8 cellular contexts compared by ENCODE assay signal in genomic region chr9:129036923-129037766, GRCh38. TPM values are rescaled to one million over a fixed set of nuclear protein-coding genes. Genes with fewer than 3 reads are reported as not detected.
DNase-seq lines count a peak whose midpoint lies in the region; ATAC-seq and TF ChIP-seq lines count a peak whose summit lies in the region.

No MANE protein-coding gene starts in this region.

- peaks cover 14% of the 10 kb centered on the region for H3K36me3 ChIP-seq in HUES64 (ENCODE audit: insufficient read depth, low read length)
- H3K36me3 ChIP-seq in adipocyte (ENCODE audit: control insufficient read depth, insufficient read depth, low read length, severe bottlenecking): peaks cover 12% of the 10 kb centered on the region
- H3K36me3 ChIP-seq in stomach: peaks cover 17 to 22% (median 22%) of the 10 kb centered on the region in 4 donors

- H3K27me3 ChIP-seq in HUES64 (ENCODE audit: insufficient read depth, low read length) (no peaks in the 10 kb centered on the region), adipocyte (replicated peaks; ENCODE audit: control insufficient read depth, insufficient read depth, low read length) (no peaks in the 10 kb centered on the region), stomach (no peaks in the 10 kb centered on the region), foreskin keratinocyte (no peaks in the 10 kb centered on the region)

- peak overlapping the region; percentile 90 to 98 (median 95) for H3K4me3 Mint-ChIP-seq in immature natural killer cell

- peak overlapping the region; percentile 79 to 95 (median 87) for H3K27ac Mint-ChIP-seq in immature natural killer cell

- H3K36me3 Mint-ChIP-seq in immature natural killer cell: peaks cover 0 to 7% (median 0%) of the 10 kb centered on the region in 3 donors

- no peaks in the 10 kb centered on the region for H3K9me3 Mint-ChIP-seq in immature natural killer cell

- peaks cover 37 to 40% of the 10 kb centered on the region in 2 donors for H3K4me1 Mint-ChIP-seq in immature natural killer cell

- TF ChIP-seq POLR2A in stomach (IDR thresholded peaks at IDR 0.05): no peak

- H3K27ac ChIP-seq in HUES64 (ENCODE audit: low read depth, low read length) (no peak overlapping the region), stomach (peak overlapping the region; percentile 79 to 89 (median 82)), foreskin keratinocyte (no peak overlapping the region)

- no peak for TF ChIP-seq EP300 in stomach (IDR thresholded peaks at IDR 0.05)

- H3K4me1 ChIP-seq in HUES64 (ENCODE audit: insufficient read depth, low read length): no peaks in the 10 kb centered on the region; the same call in 1 of the 2 replicates
- peaks cover 16% of the 10 kb centered on the region for H3K4me1 ChIP-seq in adipocyte (ENCODE audit: control insufficient read depth, insufficient read depth, low read length)
- H3K4me1 ChIP-seq in stomach: peaks cover 25 to 44% (median 37%) of the 10 kb centered on the region in 4 donors
- H3K4me1 ChIP-seq in foreskin keratinocyte: no peaks in the 10 kb centered on the region

- H3K9me3 ChIP-seq in HUES64 (ENCODE audit: insufficient read depth, low read depth, low read length) (no peaks in the 10 kb centered on the region), adipocyte (ENCODE audit: control insufficient read depth, low read length) (no peaks in the 10 kb centered on the region), stomach (no peaks in the 10 kb centered on the region)

- WGBS in HUES64: 19% methylated on average over 32 of the region's 32 CpGs
- whole genome bisulfite sequencing in stomach, 5 donors: 7 to 9% (median 7%) methylated on average over 32 of the region's 32 CpGs

- peaks cover 5% of the 10 kb centered on the region in 3 donors for H3K27me3 Mint-ChIP-seq in immature natural killer cell (ENCODE audit: low read depth in 3 of 3)

- ATAC-seq in foreskin keratinocyte: no peak
- ATAC-seq in GM18517 (IDR thresholded peaks at IDR 0.05; ENCODE audit: unreplicated experiment): no peak

- intact Hi-C loops in stomach (cut with DNase I; ENCODE audit: low total_unique reads): no loop called here

- H3K4me3 ChIP-seq in HUES64 (ENCODE audit: low read length): peak overlapping the region; percentile 94
- peak overlapping the region; percentile 97 for H3K4me3 ChIP-seq in adipocyte (ENCODE audit: low read length)
- peak overlapping the region; percentile 69 to 99 (median 92) for H3K4me3 ChIP-seq in stomach

- H3K9ac ChIP-seq in HUES64 (ENCODE audit: low read depth, low read length) (peak overlapping the region; percentile 76), adipocyte (ENCODE audit: low read length) (peak overlapping the region; percentile 95)

- TF ChIP-seq CTCF in stomach (IDR thresholded peaks at IDR 0.05): no peak
- TF ChIP-seq CTCF in foreskin keratinocyte (conservative IDR thresholded peaks at IDR 0.05): no peak

- DNase-seq in adipocyte (ENCODE audit: low read depth): peak; percentile 32
- DNase-seq in immature natural killer cell: no peak
- no peak for DNase-seq in stomach
- DNase-seq in CD1c-positive myeloid dendritic cell (ENCODE audit: extremely low spot score): no peak
- no peak for DNase-seq in foreskin keratinocyte
- no peak for DNase-seq in H4 (ENCODE audit: low spot score)

RNA-seq across cellular contexts. Expression of gene MIGA2, which starts 0.7 kb away (rescaled TPM):
- 13.5 TPM for polyA plus RNA-seq in HUES64 (2013, experiment 1 of 2)
- polyA plus RNA-seq in HUES64 (2013, experiment 2 of 2): 11.2 TPM
- polyA plus RNA-seq in immature natural killer cell: 1 to 10 TPM; 4.8 to 9.1 (median 6.9) TPM
- 100 to 1,000 TPM in 1 of 5 donors, 10 to 100 TPM in 4; 34.5 to 175 (median 49.0) TPM for total RNA-seq in stomach
- polyA plus RNA-seq in stomach: 10 to 100 TPM in 2 of 3 donors, 1 to 10 TPM in 1; 9.0 to 28.2 (median 10.4) TPM
- 15.2 and 17.6 TPM in 2 replicates for total RNA-seq in foreskin keratinocyte
- 10.9 and 11.7 TPM in 2 replicates for polyA plus RNA-seq in foreskin keratinocyte
- 9.3 and 18.2 TPM in 2 replicates for total RNA-seq in H4 (2014; rRNA removed; shearing (Covaris generic))

RNA-seq across cellular contexts. Expression of gene SH3GLB2, which starts 9.0 kb away (rescaled TPM):
- 42.2 TPM for polyA plus RNA-seq in HUES64 (2013, experiment 1 of 2)
- polyA plus RNA-seq in HUES64 (2013, experiment 2 of 2): 38.4 TPM
- polyA plus RNA-seq in immature natural killer cell (10 to 100 TPM; 20.4 to 42.2 (median 24.1) TPM), stomach (100 to 1,000 TPM in 2 of 3 donors, 10 to 100 TPM in 1; 58.2 to 113 (median 102) TPM), foreskin keratinocyte (70.8 and 80.8 TPM in 2 replicates)
- total RNA-seq in stomach (100 to 1,000 TPM in 4 of 5 donors, 10 to 100 TPM in 1; 50.5 to 408 (median 138) TPM), foreskin keratinocyte (43.9 and 51.9 TPM in 2 replicates)
- total RNA-seq in H4 (2014; rRNA removed; shearing (Covaris generic)): 14.0 and 17.2 TPM in 2 replicates

RNA-seq across cellular contexts. Expression of gene DOLPP1, which starts 43.8 kb away (rescaled TPM):
- 24.7 TPM for polyA plus RNA-seq in HUES64 (2013, experiment 1 of 2)
- polyA plus RNA-seq in HUES64 (2013, experiment 2 of 2): 21.9 TPM
- polyA plus RNA-seq in immature natural killer cell (10 to 100 TPM in 2 of 3 donors, 1 to 10 TPM in 1; 9.0 to 13.1 (median 12.9) TPM), stomach (10 to 100 TPM in 1 of 3 donors, 1 to 10 TPM in 2; 3.4 to 11.4 (median 8.3) TPM), foreskin keratinocyte (17.9 and 21.0 TPM in 2 replicates)
- total RNA-seq in stomach (10 to 100 TPM in 4 of 5 donors, 1 to 10 TPM in 1; 5.5 to 84.0 (median 17.4) TPM), foreskin keratinocyte (18.4 and 20.2 TPM in 2 replicates)
- total RNA-seq in H4 (2014; rRNA removed; shearing (Covaris generic)): 17.1 and 17.5 TPM in 2 replicates

Comparison
In these comparisons a context has a peak if more than half of its experiments do, and no peak if none do; other contexts are left out.
1. H3K27ac ChIP-seq: peak in stomach (5 of 5); none in HUES64 (single experiment) and foreskin keratinocyte (single experiment).
2. Peak in every context shown above with its lines, with median percentiles within 50 percentile points of each other: H3K4me3 ChIP-seq.